ENCODE assay signal across 23 cellular contexts in genomic region chr5:66697796-66698564, GRCh38.
"Had no signal": no experiment of that assay in that cellular context is flagged by ENCODE, and none has a peak within 500 bp of the region (broad histone marks: within the 10 kb centered on the region; RNA-seq: fewer than 3 reads in every experiment).

No MANE protein-coding gene starts in this region.

- H3K36me3 ChIP-seq: cardiac muscle cell had no signal

- DNase-seq: activated CD4-positive, alpha-beta memory T cell treated with anti-CD3 and anti-CD28 coated beads, Interleukin-2, amount 10 ng/mL, durations not matched to agents 7 days and 5 days; activated CD4-positive, alpha-beta T cell treated with anti-CD3 and anti-CD28 coated beads, Interleukin-2, amount 50 U/mL, for 1 hour; activated CD4-positive, CD25-positive, alpha-beta regulatory T cell; activated CD8-positive, alpha-beta memory T cell treated with anti-CD3 and anti-CD28 coated beads, Interleukin-2, amount 50 U/mL, for 48 hours; activated effector memory CD4-positive, alpha-beta T cell treated with Interleukin-2 at 50 U/mL for 16 hours; activated naive CD4-positive, alpha-beta T cell; activated T-cell treated with anti-CD3 and anti-CD28 coated beads, Interleukin-2, amount 50 U/mL, for 1 hour; amniotic stem cell; Karpas-422; MM.1S; NCI-H1105; NCI-H1436; NCI-H1694 treated with DMSO at 0.1 percent for 48 hours; NCI-H2029 treated with DMSO at 0.1 percent for 48 hours; NCI-H345; NCI-H510A; NCI-H69; NK-92 treated with Interleukin-12 subunit alpha and Interleukin-12 subunit beta, amount 100 ng/mL, for 24 hours; T-helper 1 cell had no signal

- H3K4me3 ChIP-seq: cardiac muscle cell, K562, SK-N-MC had no signal

- H3K27ac ChIP-seq: cardiac muscle cell, SK-N-MC, VCaP had no signal

- ATAC-seq: K562 had no signal

- H3K27me3 ChIP-seq: cardiac muscle cell had no signal
